Comparison of ENCODE assay signal across 10 cellular contexts in genomic region chr2:42028571-42029148, GRCh38. TPM values are rescaled to one million over a fixed set of nuclear protein-coding genes. Genes with fewer than 3 reads are reported as not detected.
DNase-seq lines count a peak whose midpoint lies in the region; ATAC-seq and TF ChIP-seq lines count a peak whose summit lies in the region.
"Had no signal": no experiment of that assay in that cellular context is flagged by ENCODE, and none has a peak within 500 bp of the region (broad histone marks: within the 10 kb centered on the region; RNA-seq: fewer than 3 reads in every experiment).

No MANE protein-coding gene starts in this region.

- H3K4me1 Mint-ChIP-seq in osteocyte (ENCODE audit: unreplicated experiment) = peaks cover 52% of the 10 kb centered on the region
- H3K4me1 Mint-ChIP-seq: activated CD8-positive, alpha-beta memory T cell treated with anti-CD3 and anti-CD28 coated beads, Interleukin-2, amount 10 ng/mL, durations not matched to agents 7 days and 5 days had no signal

- H4K20me1 ChIP-seq in BLaER1 = no peaks in the 10 kb centered on the region

- DNase-seq in ecto neural progenitor cell (ENCODE audit: low spot score) (peak; percentile 46), cerebellar nuclear complex (lab: John Stamatoyannopoulos, UW) (no peak), osteocyte (ENCODE audit: extremely low spot score, unreplicated experiment) (no peak), NCI-H226 (no peak), NCI-H524 treated with DMSO at 0.1 percent for 48 hours (lab: John Stamatoyannopoulos, UW) (no peak)
- DNase-seq: activated CD8-positive, alpha-beta memory T cell treated with anti-CD3 and anti-CD28 coated beads, Interleukin-2, amount 10 ng/mL, durations not matched to agents 7 days and 5 days had no signal

- peak overlapping the region; percentile 92 for H3K27ac ChIP-seq in BLaER1

- H3K27me3 Mint-ChIP-seq in osteocyte (ENCODE audit: unreplicated experiment) = no peaks in the 10 kb centered on the region

- no peaks in the 10 kb centered on the region for H3K36me3 Mint-ChIP-seq in osteocyte (ENCODE audit: unreplicated experiment)
- H3K36me3 Mint-ChIP-seq: activated CD8-positive, alpha-beta memory T cell treated with anti-CD3 and anti-CD28 coated beads, Interleukin-2, amount 10 ng/mL, durations not matched to agents 7 days and 5 days had no signal

- no peak overlapping the region for H3K4me3 Mint-ChIP-seq in osteocyte (ENCODE audit: unreplicated experiment)
- H3K4me3 Mint-ChIP-seq: activated CD8-positive, alpha-beta memory T cell treated with anti-CD3 and anti-CD28 coated beads, Interleukin-2, amount 10 ng/mL, durations not matched to agents 7 days and 5 days had no signal

- peak overlapping the region; percentile 77 for H3K9ac ChIP-seq in BLaER1

- peak overlapping the region; percentile 48 for H3K4me3 ChIP-seq in BLaER1

- no peak for TF ChIP-seq CTCF in osteocyte (IDR thresholded peaks at IDR 0.05)

- H3K4me2 ChIP-seq in BLaER1 = peak overlapping the region; percentile 80

- H3K36me3 ChIP-seq in BLaER1 = no peaks in the 10 kb centered on the region

- H3K27ac Mint-ChIP-seq in osteocyte (ENCODE audit: unreplicated experiment) = no peak overlapping the region
- H3K27ac Mint-ChIP-seq: activated CD8-positive, alpha-beta memory T cell treated with anti-CD3 and anti-CD28 coated beads, Interleukin-2, amount 10 ng/mL, durations not matched to agents 7 days and 5 days had no signal

- H3K9me3 Mint-ChIP-seq in osteocyte (ENCODE audit: unreplicated experiment) = no peaks in the 10 kb centered on the region

- ATAC-seq in GM19455 (IDR thresholded peaks at IDR 0.05; ENCODE audit: unreplicated experiment) (peak; percentile 55), HG03139 (IDR thresholded peaks at IDR 0.05; ENCODE audit: unreplicated experiment) (peak; percentile 76)
- ATAC-seq: activated CD8-positive, alpha-beta memory T cell treated with anti-CD3 and anti-CD28 coated beads, Interleukin-2, amount 10 ng/mL, durations not matched to agents 7 days and 5 days had no signal

- no peaks in the 10 kb centered on the region for H3K27me3 ChIP-seq in BLaER1

- H3K9me3 ChIP-seq in BLaER1 = peaks cover 2% of the 10 kb centered on the region

- H3K4me1 ChIP-seq in BLaER1 = peaks cover 100% of the 10 kb centered on the region

RNA-seq across cellular contexts. Expression of gene PKDCC, which starts 19.2 kb away (rescaled TPM):
- total RNA-seq in osteocyte = 37.1 and 42.2 TPM in 2 replicates
- total RNA-seq: activated CD8-positive, alpha-beta memory T cell treated with anti-CD3 and anti-CD28 coated beads, Interleukin-2, amount 10 ng/mL, durations not matched to agents 7 days and 5 days; OCI-LY7 had no signal
